Comparison of ENCODE assay signal across 1 cellular context in the genomic region with DNA sequence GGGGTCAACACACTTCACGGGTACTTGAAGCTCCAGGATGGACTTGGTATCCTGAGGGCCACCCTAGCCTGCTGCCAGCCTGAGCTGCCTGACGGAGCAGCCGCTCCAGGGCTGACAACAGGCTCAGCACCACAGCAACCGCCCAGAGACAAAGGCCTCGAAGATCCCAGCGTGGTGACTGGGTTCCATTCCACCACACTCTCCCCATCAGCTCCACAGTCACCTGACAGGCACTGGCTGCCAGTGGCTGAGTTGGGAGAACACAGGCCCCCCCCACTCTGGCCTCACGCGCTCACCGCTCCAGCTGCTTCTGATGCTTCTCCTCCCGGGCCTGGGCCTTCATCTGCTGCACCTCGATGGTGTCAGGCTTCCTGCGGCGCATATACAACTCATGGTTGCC.
TF ChIP-seq lines count a peak whose summit lies in the region.

No MANE protein-coding gene starts in this region.

TF ChIP-seq in GM12878, 131 proteins besides CTCF, POLR2A, EP300 and RAD21 (continued from another document):
- TF ChIP-seq, protein P1, sequence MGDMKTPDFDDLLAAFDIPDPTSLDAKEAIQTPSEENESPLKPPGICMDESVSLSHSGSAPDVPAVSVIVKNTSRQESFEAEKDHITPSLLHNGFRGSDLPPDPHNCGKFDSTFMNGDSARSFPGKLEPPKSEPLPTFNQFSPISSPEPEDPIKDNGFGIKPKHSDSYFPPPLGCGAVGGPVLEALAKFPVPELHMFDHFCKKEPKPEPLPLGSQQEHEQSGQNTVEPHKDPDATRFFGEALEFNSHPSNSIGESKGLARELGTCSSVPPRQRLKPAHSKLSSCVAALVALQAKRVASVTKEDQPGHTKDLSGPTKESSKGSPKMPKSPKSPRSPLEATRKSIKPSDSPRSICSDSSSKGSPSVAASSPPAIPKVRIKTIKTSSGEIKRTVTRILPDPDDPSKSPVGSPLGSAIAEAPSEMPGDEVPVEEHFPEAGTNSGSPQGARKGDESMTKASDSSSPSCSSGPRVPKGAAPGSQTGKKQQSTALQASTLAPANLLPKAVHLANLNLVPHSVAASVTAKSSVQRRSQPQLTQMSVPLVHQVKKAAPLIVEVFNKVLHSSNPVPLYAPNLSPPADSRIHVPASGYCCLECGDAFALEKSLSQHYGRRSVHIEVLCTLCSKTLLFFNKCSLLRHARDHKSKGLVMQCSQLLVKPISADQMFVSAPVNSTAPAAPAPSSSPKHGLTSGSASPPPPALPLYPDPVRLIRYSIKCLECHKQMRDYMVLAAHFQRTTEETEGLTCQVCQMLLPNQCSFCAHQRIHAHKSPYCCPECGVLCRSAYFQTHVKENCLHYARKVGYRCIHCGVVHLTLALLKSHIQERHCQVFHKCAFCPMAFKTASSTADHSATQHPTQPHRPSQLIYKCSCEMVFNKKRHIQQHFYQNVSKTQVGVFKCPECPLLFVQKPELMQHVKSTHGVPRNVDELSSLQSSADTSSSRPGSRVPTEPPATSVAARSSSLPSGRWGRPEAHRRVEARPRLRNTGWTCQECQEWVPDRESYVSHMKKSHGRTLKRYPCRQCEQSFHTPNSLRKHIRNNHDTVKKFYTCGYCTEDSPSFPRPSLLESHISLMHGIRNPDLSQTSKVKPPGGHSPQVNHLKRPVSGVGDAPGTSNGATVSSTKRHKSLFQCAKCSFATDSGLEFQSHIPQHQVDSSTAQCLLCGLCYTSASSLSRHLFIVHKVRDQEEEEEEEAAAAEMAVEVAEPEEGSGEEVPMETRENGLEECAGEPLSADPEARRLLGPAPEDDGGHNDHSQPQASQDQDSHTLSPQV (IDR thresholded peaks at IDR 0.05) = no peak
